In genomic region chr3:186569779-186570095, GRCh38 we compare ENCODE assay signal across 7 cellular contexts. TPM values are rescaled to one million over a fixed set of nuclear protein-coding genes. Genes with fewer than 3 reads are reported as not detected.
A peak's percentile ranks its signal among the peaks of the same experiment; 100 is the strongest.
DNase-seq lines count a peak whose midpoint lies in the region; ATAC-seq and TF ChIP-seq lines count a peak whose summit lies in the region.

No MANE protein-coding gene starts in this region.

- H3K36me3 Mint-ChIP-seq in activated CD8-positive, alpha-beta T cell treated with anti-CD3 and anti-CD28 coated beads for 36 hours (ENCODE audit: low read depth), result peaks cover 14% of the 10 kb centered on the region
- H3K36me3 Mint-ChIP-seq in stimulated activated effector memory CD8-positive, alpha-beta T cell treated with anti-CD3 and anti-CD28 coated beads, Interleukin-12 subunit alpha, Interleukin-12 subunit beta, amount 100 ng/mL, for 72 hours, result peaks cover 56% of the 10 kb centered on the region

- H3K27me3 Mint-ChIP-seq in activated CD8-positive, alpha-beta T cell treated with anti-CD3 and anti-CD28 coated beads for 36 hours, result no peaks in the 10 kb centered on the region

- POLR2A ChIA-PET in activated CD8-positive, alpha-beta T cell treated with anti-CD3 and anti-CD28 coated beads for 36 hours (lab: Charles Lee), result interaction anchor here (0.7 to 9.8 kb wide), 11 partner anchors 14 to 633 kb away, joined by 3 to 103 read pairs (median 5); partner anchors contain the start of genes EIF4A2 and TRA2B

- CTCF ChIA-PET in activated CD8-positive, alpha-beta T cell treated with anti-CD3 and anti-CD28 coated beads for 36 hours (lab: Charles Lee), result interaction anchor here (0.8 to 10.4 kb wide), 8 partner anchors 9 to 626 kb away, joined by 3 to 113 read pairs (median 4); partner anchors contain the start of genes AHSG, EIF4A2 and ETV5

- peak overlapping the region; percentile 95 for H3K27ac Mint-ChIP-seq in activated CD8-positive, alpha-beta T cell treated with anti-CD3 and anti-CD28 coated beads for 36 hours
- peak overlapping the region; percentile 98 for H3K27ac Mint-ChIP-seq in stimulated activated effector memory CD8-positive, alpha-beta T cell treated with anti-CD3 and anti-CD28 coated beads, Interleukin-12 subunit alpha, Interleukin-12 subunit beta, amount 100 ng/mL, for 72 hours

- DNase-seq in HL-60 (ENCODE audit: low read depth in 1 of 2, low spot score in 1 of 2), result no peak
- DNase-seq in activated CD8-positive, alpha-beta T cell treated with anti-CD3 and anti-CD28 coated beads for 36 hours, result no peak
- no peak for DNase-seq in stimulated activated effector memory CD8-positive, alpha-beta T cell treated with anti-CD3 and anti-CD28 coated beads, Interleukin-12 subunit alpha, Interleukin-12 subunit beta, amount 100 ng/mL, for 72 hours (ENCODE audit: low spot score in 2 of 2)
- DNase-seq in GM20000 (ENCODE audit: low spot score), result no peak
- DNase-seq in NCI-H524 (lab: John Stamatoyannopoulos, UW), result no peak
- DNase-seq in dedifferentiated amniotic fluid mesenchymal stem cell (ENCODE audit: extremely low spot score), result no peak

- H3K27me3 ChIP-seq in HL-60 (ENCODE audit: insufficient read depth, poor library complexity, severe bottlenecking), result no peaks in the 10 kb centered on the region

- H3K9me3 Mint-ChIP-seq in activated CD8-positive, alpha-beta T cell treated with anti-CD3 and anti-CD28 coated beads for 36 hours, result no peaks in the 10 kb centered on the region
- H3K9me3 Mint-ChIP-seq in stimulated activated effector memory CD8-positive, alpha-beta T cell treated with anti-CD3 and anti-CD28 coated beads, Interleukin-12 subunit alpha, Interleukin-12 subunit beta, amount 100 ng/mL, for 72 hours, result no peaks in the 10 kb centered on the region

- intact Hi-C loops in activated CD8-positive, alpha-beta T cell treated with anti-CD3 and anti-CD28 coated beads for 36 hours (cut with micrococcal nuclease), result no loop called here

- peaks cover 53% of the 10 kb centered on the region for H3K4me1 Mint-ChIP-seq in activated CD8-positive, alpha-beta T cell treated with anti-CD3 and anti-CD28 coated beads for 36 hours (ENCODE audit: low read depth)
- H3K4me1 Mint-ChIP-seq in stimulated activated effector memory CD8-positive, alpha-beta T cell treated with anti-CD3 and anti-CD28 coated beads, Interleukin-12 subunit alpha, Interleukin-12 subunit beta, amount 100 ng/mL, for 72 hours, result peaks cover 35% of the 10 kb centered on the region

- H3K4me3 ChIP-seq in HL-60 (replicated peaks; ENCODE audit: insufficient read depth, low read length) (peak overlapping the region; percentile 52), iPS-11a (ENCODE audit: low read depth, low read length) (peak overlapping the region; percentile 75)

- H3K27ac ChIP-seq in HL-60 (replicated peaks), result peak overlapping the region; percentile 72

- no peak for TF ChIP-seq CTCF in HL-60 (IDR thresholded peaks at IDR 0.05; ENCODE audit: insufficient read depth, low read length)
- no peak for TF ChIP-seq CTCF in activated CD8-positive, alpha-beta T cell treated with anti-CD3 and anti-CD28 coated beads for 36 hours (IDR thresholded peaks at IDR 0.05)
- TF ChIP-seq CTCF in GM20000 (IDR thresholded peaks at IDR 0.05; ENCODE audit: extremely low read depth, missing control alignments), result no peak

- no peak for ATAC-seq in activated CD8-positive, alpha-beta T cell treated with anti-CD3 and anti-CD28 coated beads for 36 hours
- ATAC-seq in stimulated activated effector memory CD8-positive, alpha-beta T cell treated with anti-CD3 and anti-CD28 coated beads, Interleukin-12 subunit alpha, Interleukin-12 subunit beta, amount 100 ng/mL, for 72 hours, result no peak

- peak overlapping the region; percentile 93 for H3K4me3 Mint-ChIP-seq in activated CD8-positive, alpha-beta T cell treated with anti-CD3 and anti-CD28 coated beads for 36 hours
- peak overlapping the region; percentile 93 for H3K4me3 Mint-ChIP-seq in stimulated activated effector memory CD8-positive, alpha-beta T cell treated with anti-CD3 and anti-CD28 coated beads, Interleukin-12 subunit alpha, Interleukin-12 subunit beta, amount 100 ng/mL, for 72 hours

RNA-seq across cellular contexts. Expression of gene DNAJB11, which starts 0.8 kb away (rescaled TPM):
- total RNA-seq in activated CD8-positive, alpha-beta T cell treated with anti-CD3 and anti-CD28 coated beads for 36 hours, result 10 to 100 TPM; 30.0 to 31.5 TPM

RNA-seq across cellular contexts. Expression of gene TBCCD1, which starts 2.6 kb away (rescaled TPM):
- 10 to 100 TPM in 1 of 2 experiments, 1 to 10 TPM in 1; 9.8 to 10.8 TPM for total RNA-seq in activated CD8-positive, alpha-beta T cell treated with anti-CD3 and anti-CD28 coated beads for 36 hours

RNA-seq across cellular contexts. Expression of gene CRYGS, which starts 25.6 kb away (rescaled TPM):
- total RNA-seq in activated CD8-positive, alpha-beta T cell treated with anti-CD3 and anti-CD28 coated beads for 36 hours, result 1 to 10 TPM; 1.4 to 2.6 TPM

RNA-seq across cellular contexts. Expression of gene AHSG, which starts 43.1 kb away (rescaled TPM):
- not detected for total RNA-seq in activated CD8-positive, alpha-beta T cell treated with anti-CD3 and anti-CD28 coated beads for 36 hours
